1 cellular context compared by ENCODE assay signal in genomic region chr18:48644029-48644428, GRCh38.
TF ChIP-seq lines count a peak whose summit lies in the region.

No MANE protein-coding gene starts in this region.

TF ChIP-seq in HepG2, 621 proteins besides CTCF, POLR2A, EP300 and RAD21 (continued from another document):
- TF ChIP-seq REST (IDR thresholded peaks at IDR 0.05; ENCODE audit: borderline replicate concordance in 1 of 2, low read depth in 1 of 2, low read length in 2 of 2), result no peak
- no peak for TF ChIP-seq ZNF703 (CRISPR knock-in tag; IDR thresholded peaks at IDR 0.05; ENCODE audit: borderline replicate concordance)
TF ChIP-seq in HepG2: peak in this region for 0.
